ENCODE assay signal across 8 cellular contexts in the genomic region with DNA sequence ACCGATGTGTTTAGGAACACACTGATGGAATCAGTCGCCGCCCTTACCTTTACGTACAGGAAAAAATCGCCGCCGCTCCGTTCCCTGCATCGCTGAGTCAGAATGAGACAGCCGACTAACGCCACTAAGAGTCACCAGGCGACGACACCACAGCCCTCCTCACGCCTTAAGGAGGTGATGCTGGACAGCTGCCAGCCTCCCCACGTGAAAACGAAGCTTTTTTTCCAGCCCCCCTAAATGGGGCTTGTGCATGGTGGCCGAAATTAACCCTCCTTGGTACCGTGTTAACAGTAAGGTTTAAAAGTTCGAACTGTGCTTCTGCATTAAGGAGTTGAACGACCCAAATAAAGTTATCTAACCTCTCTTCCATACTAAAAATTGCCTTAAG. TPM values are rescaled to one million over a fixed set of nuclear protein-coding genes. Genes with fewer than 3 reads are reported as not detected.
DNase-seq lines count a peak whose midpoint lies in the region; ATAC-seq and TF ChIP-seq lines count a peak whose summit lies in the region.

No MANE protein-coding gene starts in this region.

- peak overlapping the region; percentile 82 for H3K4me2 ChIP-seq in SU-DHL-6 (ENCODE audit: low read depth, low read length, poor library complexity, severe bottlenecking)
- H3K4me2 ChIP-seq in hepatocyte, result peak overlapping the region; percentile 74
- peak overlapping the region; percentile 89 for H3K4me2 ChIP-seq in skeletal muscle satellite cell (ENCODE audit: low read length)

- peak overlapping the region; percentile 98 for H3K27ac Mint-ChIP-seq in activated naive CD8-positive, alpha-beta T cell treated with anti-CD3 and anti-CD28 coated beads, Interleukin-2, amount 50 U/mL, for 24 hours

- H3K79me2 ChIP-seq in SU-DHL-6 (ENCODE audit: insufficient read depth, low read length) (peaks cover 31% of the 10 kb centered on the region), hepatocyte (peaks cover 30% of the 10 kb centered on the region)

- H3K27ac ChIP-seq in SU-DHL-6 (ENCODE audit: low read depth, low read length) (peak overlapping the region; percentile 16; the same call in 1 of the 2 replicates), hepatocyte (peak overlapping the region; percentile 89)

- H3K9me3 ChIP-seq in SU-DHL-6 (ENCODE audit: insufficient read depth, low read length), result no peaks in the 10 kb centered on the region
- no peaks in the 10 kb centered on the region for H3K9me3 ChIP-seq in hepatocyte (ENCODE audit: low read depth)
- no peaks in the 10 kb centered on the region for H3K9me3 ChIP-seq in skeletal muscle satellite cell (replicated peaks; ENCODE audit: low read length)

- H4K20me1 ChIP-seq in SU-DHL-6 (ENCODE audit: low read depth, low read length), result peaks cover 14% of the 10 kb centered on the region; the same call in 1 of the 2 replicates
- peaks cover 5% of the 10 kb centered on the region for H4K20me1 ChIP-seq in hepatocyte (ENCODE audit: insufficient read depth, poor library complexity, severe bottlenecking)

- H3K4me3 ChIP-seq in SU-DHL-6 (ENCODE audit: insufficient read depth, low read length, poor library complexity, severe bottlenecking) (peak overlapping the region; percentile 70), hepatocyte (peak overlapping the region; percentile 78), skeletal muscle satellite cell (ENCODE audit: low read length) (peak overlapping the region; percentile 88)

- peaks cover 53% of the 10 kb centered on the region for H3K4me1 Mint-ChIP-seq in activated naive CD8-positive, alpha-beta T cell treated with anti-CD3 and anti-CD28 coated beads, Interleukin-2, amount 50 U/mL, for 24 hours

- peak overlapping the region; percentile 95 for H3K4me3 Mint-ChIP-seq in activated naive CD8-positive, alpha-beta T cell treated with anti-CD3 and anti-CD28 coated beads, Interleukin-2, amount 50 U/mL, for 24 hours

- H3K27me3 Mint-ChIP-seq in activated naive CD8-positive, alpha-beta T cell treated with anti-CD3 and anti-CD28 coated beads, Interleukin-2, amount 50 U/mL, for 24 hours, result no peaks in the 10 kb centered on the region

- DNase-seq in ACHN (peak; percentile 31), hepatocyte (ENCODE audit: low spot score) (peak; percentile 73), NCI-H2081 (lab: John Stamatoyannopoulos, UW) (no peak)
- DNase-seq in activated naive CD8-positive, alpha-beta T cell treated with anti-CD3 and anti-CD28 coated beads, Interleukin-2, amount 50 U/mL, for 24 hours, result peak; percentile 73

- H3F3A ChIP-seq in SU-DHL-6 (ENCODE audit: insufficient read depth), result peaks cover 10% of the 10 kb centered on the region; the same call in 1 of the 2 replicates

- H3K9me3 Mint-ChIP-seq in activated naive CD8-positive, alpha-beta T cell treated with anti-CD3 and anti-CD28 coated beads, Interleukin-2, amount 50 U/mL, for 24 hours, result no peaks in the 10 kb centered on the region

- H3K36me3 Mint-ChIP-seq in activated naive CD8-positive, alpha-beta T cell treated with anti-CD3 and anti-CD28 coated beads, Interleukin-2, amount 50 U/mL, for 24 hours (ENCODE audit: low read depth), result peaks cover 47% of the 10 kb centered on the region

- TF ChIP-seq CTCF in SU-DHL-6 (IDR thresholded peaks at IDR 0.05; ENCODE audit: insufficient read depth, low read length, poor library complexity, severe bottlenecking) (no peak), hepatocyte (IDR thresholded peaks at IDR 0.05; ENCODE audit: poor library complexity) (no peak)

- H3K27me3 ChIP-seq in SU-DHL-6 (ENCODE audit: low read length), result no peaks in the 10 kb centered on the region
- no peaks in the 10 kb centered on the region for H3K27me3 ChIP-seq in hepatocyte
- H3K27me3 ChIP-seq in skeletal muscle satellite cell (ENCODE audit: control insufficient read depth, insufficient read depth, low read length), result no peaks in the 10 kb centered on the region

- H3K4me1 ChIP-seq in hepatocyte (ENCODE audit: insufficient read depth) (peaks cover 4% of the 10 kb centered on the region), skeletal muscle satellite cell (ENCODE audit: control insufficient read depth, insufficient read depth, low read length) (peaks cover 20% of the 10 kb centered on the region)

- no peaks in the 10 kb centered on the region for H3K9me2 ChIP-seq in SU-DHL-6 (replicated peaks; ENCODE audit: insufficient read depth, low read length)
- H3K9me2 ChIP-seq in hepatocyte (replicated peaks; ENCODE audit: insufficient read depth), result no peaks in the 10 kb centered on the region

- H3K36me3 ChIP-seq in SU-DHL-6 (ENCODE audit: low read length) (peaks cover 18% of the 10 kb centered on the region), hepatocyte (replicated peaks; ENCODE audit: insufficient read depth, low read depth) (no peaks in the 10 kb centered on the region), skeletal muscle satellite cell (ENCODE audit: insufficient read depth, low read length) (peaks cover 39% of the 10 kb centered on the region)

- peak overlapping the region; percentile 77 for H3K9ac ChIP-seq in SU-DHL-6 (ENCODE audit: low read length)
- peak overlapping the region; percentile 96 for H3K9ac ChIP-seq in skeletal muscle satellite cell (ENCODE audit: low read depth, low read length)

- 1% methylated on average over 20 of the region's 20 CpGs for WGBS in hepatocyte (ENCODE audit: low lambda C conversion rate, missing lambda C conversion rate)

- in situ Hi-C loops in ACHN (cut with HindIII; ENCODE audit: low pct_ligation_motif_present, low pct_unique_long_range_greater_than_20kb, low sequenced_read_pairs), result no loop called here

- ATAC-seq in GM18870 (IDR thresholded peaks at IDR 0.05; ENCODE audit: unreplicated experiment), result peak; percentile 37
- ATAC-seq in HG03139 (IDR thresholded peaks at IDR 0.05; ENCODE audit: unreplicated experiment), result peak; percentile 38
- peak; percentile 64 for ATAC-seq in activated naive CD8-positive, alpha-beta T cell treated with anti-CD3 and anti-CD28 coated beads, Interleukin-2, amount 50 U/mL, for 24 hours

- H2AFZ ChIP-seq in SU-DHL-6 (ENCODE audit: low read depth, low read length, severe bottlenecking) (no peak overlapping the region), hepatocyte (peak overlapping the region; percentile 47)

RNA-seq across cellular contexts. Expression of gene DNTTIP2, which starts 0.5 kb away (rescaled TPM):
- 43.6 and 44.7 TPM in 2 replicates for total RNA-seq in hepatocyte
- 34.4 and 37.8 TPM in 2 replicates for polyA plus RNA-seq in hepatocyte
- total RNA-seq in skeletal muscle satellite cell (2012; rRNA removed), result 27.5 and 33.0 TPM in 2 replicates

RNA-seq across cellular contexts. Expression of gene GCLM, which starts 30.7 kb away (rescaled TPM):
- total RNA-seq in hepatocyte, result 10.7 and 12.8 TPM in 2 replicates
- 14.4 and 15.3 TPM in 2 replicates for polyA plus RNA-seq in hepatocyte
- total RNA-seq in skeletal muscle satellite cell (2012; rRNA removed), result 20.0 and 20.3 TPM in 2 replicates

Comparison
In these comparisons a context has a peak if more than half of its experiments do, and no peak if none do; other contexts are left out.
1. DNase-seq: peak in ACHN (single experiment), activated naive CD8-positive, alpha-beta T cell treated with anti-CD3 and anti-CD28 coated beads, Interleukin-2, amount 50 U/mL, for 24 hours (single experiment) and hepatocyte (single experiment); none in NCI-H2081 (0 of 2).
2. Peak in every context shown above with its lines, with median percentiles within 50 percentile points of each other: ATAC-seq, H3K4me2 ChIP-seq and H3K4me3 ChIP-seq.